Comparison of ENCODE assay signal across 8 cellular contexts in genomic region chr1:59150537-59151386, GRCh38.
DNase-seq lines count a peak whose midpoint lies in the region; ATAC-seq and TF ChIP-seq lines count a peak whose summit lies in the region.

No MANE protein-coding gene starts in this region.

- no peak overlapping the region for H2AFZ ChIP-seq in fibroblast of lung (ENCODE audit: low read length)

- TF ChIP-seq CTCF in fibroblast of lung (conservative IDR thresholded peaks at IDR 0.05 in 1 of 2, IDR thresholded peaks at IDR 0.05 in 1 of 2; ENCODE audit: low read depth in 1 of 2, low read length in 2 of 2) = peak in 1 of 2 donors; percentile 8

- H3K27ac ChIP-seq in fibroblast of lung (ENCODE audit: insufficient read depth, low read length) = peak overlapping the region; percentile 91

- H3K36me3 ChIP-seq in fibroblast of lung (ENCODE audit: control insufficient read depth, insufficient read depth, low read length) = no peaks in the 10 kb centered on the region

- DNase-seq in COLO829 (ENCODE audit: low spot score) = peak; percentile 58
- DNase-seq in SW 1271 (lab: John Stamatoyannopoulos, UW) = peak; percentile 89 to 94
- peak; percentile 99 to 100 for DNase-seq in fibroblast of lung (ENCODE audit: low read depth in 2 of 2)
- peak; percentile 55 for DNase-seq in occipital lobe (lab: John Stamatoyannopoulos, UW)
- no peak for DNase-seq in HuH-7 (ENCODE audit: low spot score)
- DNase-seq in cerebellar nuclear complex (lab: John Stamatoyannopoulos, UW) = no peak

- no peaks in the 10 kb centered on the region for H3K79me2 ChIP-seq in fibroblast of lung (ENCODE audit: control insufficient read depth, insufficient read depth, low read length)

- H3K9ac ChIP-seq in fibroblast of lung (ENCODE audit: insufficient read depth, low read length) = no peak overlapping the region

- no peaks in the 10 kb centered on the region for H3K9me3 ChIP-seq in fibroblast of lung (ENCODE audit: control insufficient read depth, insufficient read depth, low read depth, low read length)

- H3K27me3 ChIP-seq in fibroblast of lung (ENCODE audit: control insufficient read depth, insufficient read depth, low read length) = no peaks in the 10 kb centered on the region

- H3K4me3 ChIP-seq in fibroblast of lung (replicated peaks in 1 of 4; ENCODE audit: control extremely low read depth in 1 of 4, insufficient read depth in 1 of 4, low read depth in 3 of 4, low read length in 4 of 4) = peak overlapping the region in 3 of 4 experiments; percentile 9 to 42 (median 23)

- H3K4me2 ChIP-seq in fibroblast of lung (ENCODE audit: extremely low read depth, insufficient read depth, low read length) = peak overlapping the region; percentile 77

- H3K4me1 ChIP-seq in fibroblast of lung (ENCODE audit: control insufficient read depth, extremely low read depth, insufficient read depth, low read length) = peaks cover 22% of the 10 kb centered on the region

- ATAC-seq in GM19324 (IDR thresholded peaks at IDR 0.05; ENCODE audit: low FRiP score, unreplicated experiment) = peak; percentile 52
- ATAC-seq in HG03354 (IDR thresholded peaks at IDR 0.05; ENCODE audit: poor library complexity, severe bottlenecking, unreplicated experiment) = peak; percentile 76

- no peaks in the 10 kb centered on the region for H4K20me1 ChIP-seq in fibroblast of lung (ENCODE audit: control insufficient read depth, extremely low read depth, insufficient read depth, low read length)

Comparison
In these comparisons a context has a peak if more than half of its experiments do, and no peak if none do; other contexts are left out.
1. DNase-seq: peak in COLO829 (single experiment), SW 1271 (2 of 2), fibroblast of lung (2 of 2) and occipital lobe (single experiment); none in HuH-7 (single experiment) and cerebellar nuclear complex (0 of 2).